Comparison of ENCODE assay signal across 10 cellular contexts in the genomic region with DNA sequence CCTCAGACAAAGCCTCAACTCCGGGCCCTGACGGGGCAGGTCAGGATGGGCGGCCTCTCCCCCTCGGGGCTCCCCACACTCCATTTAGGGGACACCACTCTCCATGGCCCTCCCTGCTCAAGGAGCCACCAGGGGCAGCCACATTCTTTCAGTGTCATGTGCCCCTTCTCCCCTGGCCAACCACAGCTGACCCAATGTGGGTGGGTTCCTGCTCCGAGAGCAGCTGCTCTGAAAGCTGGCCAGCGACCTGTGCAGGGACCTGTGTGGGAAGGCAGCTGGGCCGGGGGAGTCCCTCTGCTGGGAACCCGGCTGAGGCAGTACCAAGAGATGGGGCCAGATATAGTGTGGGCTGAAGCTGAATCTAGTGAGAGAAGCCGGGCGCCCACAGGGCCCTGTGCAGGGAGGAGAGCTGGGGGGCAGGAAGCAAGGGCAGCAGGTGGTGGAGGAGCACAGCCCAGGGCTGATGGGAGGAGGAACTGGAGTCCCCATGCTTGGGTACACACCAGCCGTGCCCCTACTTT. TPM values are rescaled to one million over a fixed set of nuclear protein-coding genes. Genes with fewer than 3 reads are reported as not detected.
DNase-seq lines count a peak whose midpoint lies in the region; ATAC-seq and TF ChIP-seq lines count a peak whose summit lies in the region.
"Had no signal": no experiment of that assay in that cellular context is flagged by ENCODE, and none has a peak within 500 bp of the region (broad histone marks: within the 10 kb centered on the region; RNA-seq: fewer than 3 reads in every experiment).

No MANE protein-coding gene starts in this region.

- H3K27me3 ChIP-seq in heart right ventricle (peaks cover 0 to 55% (median 0%) of the 10 kb centered on the region in 7 donors), A673 (replicated peaks; ENCODE audit: insufficient read depth, low read depth, low read length, poor library complexity) (no peaks in the 10 kb centered on the region)
- H3K27me3 ChIP-seq: foreskin keratinocyte had no signal

- intact Hi-C loops in heart right ventricle (cut with DNase I): no loop called here
- intact Hi-C loops in A673 (cut with micrococcal nuclease; ENCODE audit: unreplicated experiment): no loop called here

- POLR2A ChIA-PET in A673 (lab: Charles Lee; ENCODE audit: low non-redundant PET): interaction anchor here (0.5 kb wide), 1 partner anchor 9 kb away, joined by 3 read pairs; no protein-coding TSS in a partner anchor

- TF ChIP-seq CTCF in heart right ventricle (IDR thresholded peaks at IDR 0.05): no peak
- no peak for TF ChIP-seq CTCF in A673 (conservative IDR thresholded peaks at IDR 0.05; ENCODE audit: low read depth, low read length)

- BruUV-seq in A673 (replicated peaks; lab: Mats Ljungman, UMichigan): no TSS peak

- no peaks in the 10 kb centered on the region for H3K36me3 Mint-ChIP-seq in stimulated activated memory B cell treated with anti-CD40 and anti-IgM and Interleukin-4, amounts not matched to agents 10 μg/mL and 1 μg/mL and 100 μg/mL, for 72 hours

- WGBS in heart right ventricle, 2 donors: 53 to 54% methylated on average over 11 of the region's 11 CpGs

- CTCF ChIA-PET in A673 (lab: Charles Lee): no interaction called here

- H3K4me3 Mint-ChIP-seq in stimulated activated memory B cell treated with anti-CD40 and anti-IgM and Interleukin-4, amounts not matched to agents 10 μg/mL and 1 μg/mL and 100 μg/mL, for 72 hours: no peak overlapping the region

- ATAC-seq in HG03432 (IDR thresholded peaks at IDR 0.05; ENCODE audit: unreplicated experiment): peak; percentile 80
- peak; percentile 28 to 80 (median 61) for ATAC-seq in heart right ventricle
- ATAC-seq in stimulated activated memory B cell treated with anti-CD40 and anti-IgM and Interleukin-4, amounts not matched to agents 10 μg/mL and 1 μg/mL and 100 μg/mL, for 72 hours: peak; percentile 79
- ATAC-seq: foreskin keratinocyte had no signal

- H3K9me3 Mint-ChIP-seq in stimulated activated memory B cell treated with anti-CD40 and anti-IgM and Interleukin-4, amounts not matched to agents 10 μg/mL and 1 μg/mL and 100 μg/mL, for 72 hours: no peaks in the 10 kb centered on the region

- H3K36me3 ChIP-seq in heart right ventricle (no peaks in the 10 kb centered on the region), A673 (ENCODE audit: insufficient read depth, low read length, poor library complexity, severe bottlenecking) (no peaks in the 10 kb centered on the region)

- peaks cover 38% of the 10 kb centered on the region for H3K4me1 Mint-ChIP-seq in stimulated activated memory B cell treated with anti-CD40 and anti-IgM and Interleukin-4, amounts not matched to agents 10 μg/mL and 1 μg/mL and 100 μg/mL, for 72 hours

- H3K9me3 ChIP-seq in heart right ventricle (no peaks in the 10 kb centered on the region), A673 (ENCODE audit: low read depth, low read length, poor library complexity, severe bottlenecking) (no peaks in the 10 kb centered on the region)

- peak overlapping the region; percentile 47 for H3K27ac Mint-ChIP-seq in stimulated activated memory B cell treated with anti-CD40 and anti-IgM and Interleukin-4, amounts not matched to agents 10 μg/mL and 1 μg/mL and 100 μg/mL, for 72 hours

- H3K4me1 ChIP-seq in heart right ventricle (peaks cover 4 to 58% (median 19%) of the 10 kb centered on the region in 9 donors), A673 (ENCODE audit: insufficient read depth, low read length, poor library complexity, severe bottlenecking) (peaks cover 15% of the 10 kb centered on the region)
- H3K4me1 ChIP-seq: foreskin keratinocyte had no signal

- DNase-seq in NCI-H146 (lab: John Stamatoyannopoulos, UW): peak; percentile 52
- DNase-seq in NCI-H146 treated with DMSO at 0.1 percent for 48 hours (lab: John Stamatoyannopoulos, UW; ENCODE audit: unreplicated experiment): no peak
- peak in 1 of 2 donors; percentile 42 for DNase-seq in heart right ventricle
- no peak for DNase-seq in A673 (ENCODE audit: low spot score)
- no peak for DNase-seq in AML-193 (lab: John Stamatoyannopoulos, UW)
- DNase-seq in caudate nucleus (lab: John Stamatoyannopoulos, UW): no peak
- DNase-seq: foreskin keratinocyte had no signal

- H3K4me3 ChIP-seq in heart right ventricle (no peak overlapping the region), A673 (ENCODE audit: low read depth, low read length, poor library complexity, severe bottlenecking) (no peak overlapping the region)

- H3K27ac ChIP-seq in heart right ventricle (peak overlapping the region in 8 of 10 donors; percentile 39 to 68 (median 57)), A673 (ENCODE audit: low read depth, low read length, poor library complexity, severe bottlenecking) (no peak overlapping the region), caudate nucleus (ENCODE audit: low read depth, low read length) (no peak overlapping the region)
- H3K27ac ChIP-seq: foreskin keratinocyte, KMS-11 had no signal

- peaks cover 28% of the 10 kb centered on the region for H3K27me3 Mint-ChIP-seq in stimulated activated memory B cell treated with anti-CD40 and anti-IgM and Interleukin-4, amounts not matched to agents 10 μg/mL and 1 μg/mL and 100 μg/mL, for 72 hours

RNA-seq across cellular contexts. Expression of gene NPFFR1, which starts 40.6 kb away (rescaled TPM):
- under 1 TPM in 1 of 10 donors, not detected in 9; 0.07 TPM for total RNA-seq in heart right ventricle
- polyA plus RNA-seq in heart right ventricle: not detected
- 0.02 TPM in 1 of 2 replicates, not detected in the other for total RNA-seq in A673 (2021)
- total RNA-seq: foreskin keratinocyte had no signal
- polyA plus RNA-seq: foreskin keratinocyte had no signal

RNA-seq across cellular contexts. Expression of gene LRRC20, which starts 58.0 kb away (rescaled TPM):
- total RNA-seq in heart right ventricle: 10 to 100 TPM; 39.9 to 73.8 (median 58.2) TPM
- 10 to 100 TPM; 11.0 to 13.8 TPM for polyA plus RNA-seq in heart right ventricle
- 18.3 and 27.3 TPM in 2 replicates for total RNA-seq in A673 (2021)

Comparison
In these comparisons a context has a peak if more than half of its experiments do, and no peak if none do; other contexts are left out.
1. H3K27ac ChIP-seq: peak in heart right ventricle (8 of 10); none in A673 (single experiment) and caudate nucleus (single experiment).
2. Peak in every context shown above with its lines, with median percentiles within 50 percentile points of each other: ATAC-seq.